Comparison of ENCODE assay signal across 13 cellular contexts in genomic region chr11:96329855-96330510, GRCh38. TPM values are rescaled to one million over a fixed set of nuclear protein-coding genes. Genes with fewer than 3 reads are reported as not detected.
DNase-seq lines count a peak whose midpoint lies in the region; ATAC-seq and TF ChIP-seq lines count a peak whose summit lies in the region.
"Had no signal": no experiment of that assay in that cellular context is flagged by ENCODE, and none has a peak within 500 bp of the region (broad histone marks: within the 10 kb centered on the region; RNA-seq: fewer than 3 reads in every experiment).

No MANE protein-coding gene starts in this region.

- peaks cover 28 to 34% of the 10 kb centered on the region in 2 donors for H3K36me3 Mint-ChIP-seq in CD4-positive, alpha-beta memory T cell
- H3K36me3 Mint-ChIP-seq in brain = no peaks in the 10 kb centered on the region

- TF ChIP-seq POLR2A in IMR-90 (IDR thresholded peaks at IDR 0.05; ENCODE audit: low read depth, low read length) = no peak
- TF ChIP-seq POLR2A in stomach (IDR thresholded peaks at IDR 0.05) = no peak

- H3K27ac Mint-ChIP-seq in CD4-positive, alpha-beta memory T cell = peak overlapping the region in 4 of 7 donors; percentile 19 to 59 (median 28)
- peak overlapping the region in 3 of 5 experiments; percentile 52 to 91 (median 84) for H3K27ac Mint-ChIP-seq in brain

- peak overlapping the region; percentile 85 for H2BK5ac ChIP-seq in IMR-90 (ENCODE audit: low read depth, low read length, poor library complexity, severe bottlenecking)
- no peak overlapping the region for H2BK5ac ChIP-seq in trophoblast cell (ENCODE audit: low read depth, low read length, poor library complexity)

- no peak overlapping the region for H2AK9ac ChIP-seq in IMR-90 (replicated peaks; ENCODE audit: low read depth, low read length, poor library complexity)

- no peaks in the 10 kb centered on the region for H3K27me3 ChIP-seq in CD4-positive, alpha-beta memory T cell (ENCODE audit: insufficient read depth, low read length)
- H3K27me3 ChIP-seq in IMR-90 (ENCODE audit: control insufficient read depth, insufficient read depth, low read length) = no peaks in the 10 kb centered on the region
- H3K27me3 ChIP-seq in trophoblast cell (ENCODE audit: insufficient read depth, low read length) = no peaks in the 10 kb centered on the region
- H3K27me3 ChIP-seq in stomach = no peaks in the 10 kb centered on the region

- H3K4me3 Mint-ChIP-seq in CD4-positive, alpha-beta memory T cell = peak overlapping the region in 3 of 8 donors; percentile 36 to 43 (median 41)
- no peak overlapping the region for H3K4me3 Mint-ChIP-seq in brain

- H3K4me2 ChIP-seq in IMR-90 (ENCODE audit: low read depth, low read length) = peak overlapping the region; percentile 10; the same call in 1 of the 2 replicates
- no peak overlapping the region for H3K4me2 ChIP-seq in trophoblast cell (ENCODE audit: low read length)

- no peaks in the 10 kb centered on the region for H3K9me3 Mint-ChIP-seq in CD4-positive, alpha-beta memory T cell
- H3K9me3 Mint-ChIP-seq in brain = no peaks in the 10 kb centered on the region

- H4K8ac ChIP-seq in IMR-90 (ENCODE audit: low read depth in 2 of 2, low read length in 2 of 2) (no peak overlapping the region), trophoblast cell (ENCODE audit: low read depth, low read length) (no peak overlapping the region)

- H3K79me1 ChIP-seq in IMR-90 (ENCODE audit: low read depth in 1 of 2, low read length in 2 of 2) (peaks cover 29 to 74% of the 10 kb centered on the region in 2 experiments), trophoblast cell (ENCODE audit: low read length) (peaks cover 18% of the 10 kb centered on the region)

- H2AK5ac ChIP-seq in IMR-90 (ENCODE audit: low read depth, low read length) = no peak overlapping the region
- H2AK5ac ChIP-seq in trophoblast cell (ENCODE audit: low read length) = no peak overlapping the region

- no TSS peak for BruUV-seq in IMR-90 (replicated peaks; lab: Mats Ljungman, UMichigan)

- no peak for TF ChIP-seq EP300 in stomach (IDR thresholded peaks at IDR 0.05)

- H2AFZ ChIP-seq in IMR-90 (replicated peaks; ENCODE audit: low read length, poor library complexity) (no peak overlapping the region), trophoblast cell (ENCODE audit: insufficient read depth, low read length, poor library complexity) (no peak overlapping the region)

- H3K79me2 ChIP-seq in trophoblast cell (ENCODE audit: control insufficient read depth, insufficient read depth, low read length, poor library complexity) = peaks cover 10% of the 10 kb centered on the region

- no peaks in the 10 kb centered on the region; the same call in 1 of the 2 replicates for H4K20me1 ChIP-seq in IMR-90 (ENCODE audit: insufficient read depth, low read length)

- H2BK120ac ChIP-seq in IMR-90 (ENCODE audit: low read depth, low read length) (peak overlapping the region; percentile 3; the same call in 1 of the 2 replicates), trophoblast cell (ENCODE audit: insufficient read depth, low read length, poor library complexity) (no peak overlapping the region)

- TF ChIP-seq RAD21 in IMR-90 (IDR thresholded peaks at IDR 0.05; ENCODE audit: low read length) = no peak

- H3K4me1 ChIP-seq in CD4-positive, alpha-beta memory T cell (ENCODE audit: insufficient read depth, low read length) = peaks cover 58% of the 10 kb centered on the region
- H3K4me1 ChIP-seq in IMR-90 (ENCODE audit: control insufficient read depth, insufficient read depth, low read length) (peaks cover 42% of the 10 kb centered on the region), trophoblast cell (ENCODE audit: control insufficient read depth in 1 of 2, insufficient read depth in 2 of 2, low read length in 2 of 2) (peaks cover 12 to 22% of the 10 kb centered on the region in 2 experiments), stomach (peaks cover 3 to 48% (median 13%) of the 10 kb centered on the region in 4 donors)

- H3K9ac ChIP-seq in IMR-90 (ENCODE audit: low read depth, low read length) (no peak overlapping the region), trophoblast cell (ENCODE audit: low read length) (no peak overlapping the region)

- peak overlapping the region; percentile 19; the same call in 1 of the 2 replicates for H2BK20ac ChIP-seq in IMR-90 (ENCODE audit: low read depth, low read length)

- no peaks in the 10 kb centered on the region for H3K9me3 ChIP-seq in CD4-positive, alpha-beta memory T cell (ENCODE audit: control insufficient read depth in 1 of 2, low read length in 2 of 2)
- H3K9me3 ChIP-seq in IMR-90 (ENCODE audit: control insufficient read depth, insufficient read depth, low read length) (no peaks in the 10 kb centered on the region), trophoblast cell (ENCODE audit: insufficient read depth, low read depth, low read length) (no peaks in the 10 kb centered on the region), stomach (no peaks in the 10 kb centered on the region)

- H4K12ac ChIP-seq in trophoblast cell (ENCODE audit: low read depth, low read length) = no peak overlapping the region

- DNase-seq in CD4-positive, alpha-beta memory T cell = no peak
- DNase-seq in IMR-90 = no peak
- no peak for DNase-seq in trophoblast cell
- no peak for DNase-seq in stomach
- DNase-seq in H4 (ENCODE audit: low spot score) = no peak
- DNase-seq in cerebellum (ENCODE audit: low spot score) = no peak
- DNase-seq: C1 segment of cervical spinal cord, mesendoderm, NCI-H226, posterior cingulate gyrus had no signal

- H2BK12ac ChIP-seq in trophoblast cell (ENCODE audit: low read length) = no peak overlapping the region

- 100% methylated on average over 1 of the region's 3 CpGs; no CpG with 5 or more reads in 1 of the 2 experiments for WGBS in IMR-90 (ENCODE audit: extremely low coverage in 2 of 2, insufficient read length in 1 of 2), 2 experiments
- no CpG with 5 or more reads among the region's 3 CpGs for WGBS in trophoblast cell (ENCODE audit: extremely low coverage, insufficient coverage, insufficient read length)
- 80 to 86% (median 83%) methylated on average over 3 of the region's 3 CpGs for WGBS in stomach, 5 donors

- peaks cover 51 to 83% (median 67%) of the 10 kb centered on the region in 4 donors for H3K4me1 Mint-ChIP-seq in CD4-positive, alpha-beta memory T cell
- H3K4me1 Mint-ChIP-seq in brain = peaks cover 86% of the 10 kb centered on the region

- H3K27ac ChIP-seq in CD4-positive, alpha-beta memory T cell (ENCODE audit: low read depth, low read length) = no peak overlapping the region
- H3K27ac ChIP-seq in IMR-90 (ENCODE audit: insufficient read depth, low read length) (no peak overlapping the region; the same call in 1 of the 2 replicates), trophoblast cell (ENCODE audit: low read depth, low read length) (no peak overlapping the region), stomach (no peak overlapping the region)
- H3K27ac ChIP-seq: SK-N-MC had no signal

- no peak for ATAC-seq in IMR-90 (ENCODE audit: low read depth)
- ATAC-seq in HG02763 (IDR thresholded peaks at IDR 0.05; ENCODE audit: unreplicated experiment) = no peak

- H4K91ac ChIP-seq in IMR-90 (ENCODE audit: insufficient read depth, low read depth, low read length) = peak overlapping the region; percentile 24; the same call in 1 of the 2 replicates
- no peak overlapping the region for H4K91ac ChIP-seq in trophoblast cell (ENCODE audit: low read depth, low read length)

- dilution Hi-C loops in IMR-90 (cut with HindIII; ENCODE audit: low sequenced_read_pairs, unreplicated experiment) = no loop called here

- H3K4ac ChIP-seq in IMR-90 (ENCODE audit: low read depth, low read length) (peak overlapping the region; percentile 27; the same call in 1 of the 2 replicates), trophoblast cell (ENCODE audit: low read depth, low read length) (peak overlapping the region; percentile 85)

- CTCF ChIA-PET in CD4-positive, alpha-beta memory T cell (lab: Charles Lee; ENCODE audit: partially characterized antibody) = interaction anchor here (0.7 to 3.7 kb wide), 4 partner anchors 9 to 64 kb away, joined by 3 to 37 read pairs (median 3); partner anchors contain the start of gene MAML2
- CTCF ChIA-PET in IMR-90 (lab: Yijun Ruan, JAX) = no interaction called here

- H2BK15ac ChIP-seq in IMR-90 (ENCODE audit: low read depth, low read length) = 0 out of 3 replicates have a peak overlapping the region, but pooled peaks have one; percentile 21

- POLR2A ChIA-PET in CD4-positive, alpha-beta memory T cell (lab: Charles Lee; ENCODE audit: partially characterized antibody) = interaction anchor here (0.6 to 1.2 kb wide), 3 partner anchors 10 to 18 kb away, joined by 3 to 4 read pairs (median 3); partner anchors contain the start of gene MAML2
- POLR2A ChIA-PET in IMR-90 (lab: Charles Lee; ENCODE audit: unreplicated experiment) = no interaction called here

- TF ChIP-seq CTCF in IMR-90 (conservative IDR thresholded peaks at IDR 0.05; ENCODE audit: low read depth, low read length) (no peak), brain (conservative IDR thresholded peaks at IDR 0.05) (no peak), stomach (IDR thresholded peaks at IDR 0.05) (no peak)

- H3K23ac ChIP-seq in IMR-90 (ENCODE audit: low read depth, low read length) = peak overlapping the region; percentile 35
- no peak overlapping the region for H3K23ac ChIP-seq in trophoblast cell (ENCODE audit: low read length)

- H4K5ac ChIP-seq in IMR-90 (ENCODE audit: low read depth, low read length) = no peak overlapping the region

- no peaks in the 10 kb centered on the region for H3K27me3 Mint-ChIP-seq in CD4-positive, alpha-beta memory T cell
- H3K27me3 Mint-ChIP-seq in brain = no peaks in the 10 kb centered on the region

- intact Hi-C loops in CD4-positive, alpha-beta memory T cell (cut with micrococcal nuclease) = no loop called here
- intact Hi-C loops in IMR-90 (cut with micrococcal nuclease) = no loop called here
- intact Hi-C loops in stomach (cut with DNase I; ENCODE audit: low total_unique reads) = no loop called here

- no peak overlapping the region for H3K56ac ChIP-seq in IMR-90 (ENCODE audit: extremely low read depth, insufficient read depth, low read length)

- 0 out of 2 replicates have a peak overlapping the region, but pooled peaks have one; percentile 28 for H3K14ac ChIP-seq in IMR-90 (replicated peaks; ENCODE audit: low read depth, low read length)
- no peak overlapping the region for H3K14ac ChIP-seq in trophoblast cell (ENCODE audit: low read length)

- H3K9me1 ChIP-seq in IMR-90 (ENCODE audit: insufficient read depth, low read length) = peaks cover 18% of the 10 kb centered on the region

- no peak overlapping the region for H3K4me3 ChIP-seq in CD4-positive, alpha-beta memory T cell (ENCODE audit: low read length in 2 of 2)
- H3K4me3 ChIP-seq in IMR-90 (ENCODE audit: insufficient read depth, low read depth, low read length) (no peak overlapping the region), trophoblast cell (ENCODE audit: low read depth, low read length) (no peak overlapping the region), stomach (no peak overlapping the region)
- H3K4me3 ChIP-seq: SK-N-MC had no signal

- H3K36me3 ChIP-seq in CD4-positive, alpha-beta memory T cell (ENCODE audit: insufficient read depth, low read length) = no peaks in the 10 kb centered on the region
- H3K36me3 ChIP-seq in IMR-90 (ENCODE audit: control insufficient read depth, insufficient read depth, low read length) (peaks cover 1% of the 10 kb centered on the region; the same call in 1 of the 2 replicates), trophoblast cell (ENCODE audit: control insufficient read depth in 1 of 2, insufficient read depth in 2 of 2, low read length in 2 of 2) (peaks cover 5 to 9% of the 10 kb centered on the region in 2 experiments), stomach (no peaks in the 10 kb centered on the region)

- in situ Hi-C loops in IMR-90 (cut with MboI; ENCODE audit: low sequenced_read_pairs) = no loop called here

- H3K18ac ChIP-seq in IMR-90 (ENCODE audit: low read depth, low read length) (peak overlapping the region; percentile 39; the same call in 1 of the 2 replicates), trophoblast cell (ENCODE audit: low read length) (no peak overlapping the region)

RNA-seq across cellular contexts. Expression of gene MAML2, which starts 13.0 kb away (rescaled TPM):
- 10 to 100 TPM; 37.5 to 38.3 TPM for total RNA-seq in CD4-positive, alpha-beta memory T cell
- 10 to 100 TPM in 1 of 2 donors, 1 to 10 TPM in 1; 1.6 to 13.4 TPM for polyA plus RNA-seq in CD4-positive, alpha-beta memory T cell
- total RNA-seq in IMR-90 (2012; rRNA removed) (18.1 and 19.5 TPM in 2 replicates), stomach (10 to 100 TPM in 4 of 5 donors, 1 to 10 TPM in 1; 7.8 to 22.8 (median 17.4) TPM), cerebellum (17.3 TPM)
- polyA plus RNA-seq in IMR-90 (2012; rRNA removed) (15.0 and 18.6 TPM in 2 replicates), brain (ENCODE audit: insufficient read depth, low read depth, low replicate concordance) (4.5 TPM), stomach (1 to 10 TPM; 1.3 to 3.4 (median 3.0) TPM)
- 3.8 and 11.0 TPM in 2 replicates for polyA plus RNA-seq in IMR-90 (2012; cell fraction: cytosol; rRNA removed)
- polyA plus RNA-seq in IMR-90 (2012; cell fraction: nucleus; rRNA removed; ENCODE audit: low replicate concordance) = 9.7 and 20.0 TPM in 2 replicates
- 35.1 and 38.4 TPM in 2 replicates for polyA plus RNA-seq in trophoblast cell (2013)
- total RNA-seq in H4 (2014; rRNA removed; shearing (Covaris generic)) = 2.3 and 4.3 TPM in 2 replicates

RNA-seq across cellular contexts. Expression of gene CCDC82, which starts 59.7 kb away (rescaled TPM):
- 10 to 100 TPM; 37.9 to 42.8 TPM for total RNA-seq in CD4-positive, alpha-beta memory T cell
- 10 to 100 TPM; 12.9 to 29.2 TPM for polyA plus RNA-seq in CD4-positive, alpha-beta memory T cell
- total RNA-seq in IMR-90 (2012; rRNA removed) = 4.1 and 11.7 TPM in 2 replicates
- 6.9 and 9.4 TPM in 2 replicates for polyA plus RNA-seq in IMR-90 (2012; rRNA removed)
- polyA plus RNA-seq in IMR-90 (2012; cell fraction: cytosol; rRNA removed) = 0.36 and 0.73 TPM in 2 replicates
- polyA plus RNA-seq in IMR-90 (2012; cell fraction: nucleus; rRNA removed; ENCODE audit: low replicate concordance) = 1.8 and 15.4 TPM in 2 replicates
- polyA plus RNA-seq in brain (ENCODE audit: insufficient read depth, low read depth, low replicate concordance) = 5.1 TPM
- polyA plus RNA-seq in trophoblast cell (2013) = 36.3 and 37.3 TPM in 2 replicates
- 100 to 1,000 TPM in 1 of 5 donors, 10 to 100 TPM in 4; 41.7 to 188 (median 58.4) TPM for total RNA-seq in stomach
- 10 to 100 TPM; 12.0 to 16.5 (median 12.7) TPM for polyA plus RNA-seq in stomach
- 5.5 and 8.5 TPM in 2 replicates for total RNA-seq in H4 (2014; rRNA removed; shearing (Covaris generic))
- 77.3 TPM for total RNA-seq in cerebellum

RNA-seq across cellular contexts. Expression of gene JRKL, which starts 59.8 kb away (rescaled TPM):
- total RNA-seq in CD4-positive, alpha-beta memory T cell = 10 to 100 TPM; 18.3 to 20.0 TPM
- polyA plus RNA-seq in CD4-positive, alpha-beta memory T cell = 1 to 10 TPM; 1.9 to 4.0 TPM
- total RNA-seq in IMR-90 (2012; rRNA removed) (5.9 and 10.3 TPM in 2 replicates), stomach (10 to 100 TPM in 1 of 5 donors, 1 to 10 TPM in 4; 3.3 to 11.9 (median 5.3) TPM), cerebellum (9.0 TPM)
- polyA plus RNA-seq in IMR-90 (2012; rRNA removed) (3.6 and 5.6 TPM in 2 replicates), brain (ENCODE audit: insufficient read depth, low read depth, low replicate concordance) (3.6 TPM), stomach (1 to 10 TPM; 2.7 to 4.7 (median 4.0) TPM)
- 0.48 and 0.61 TPM in 2 replicates for polyA plus RNA-seq in IMR-90 (2012; cell fraction: cytosol; rRNA removed)
- polyA plus RNA-seq in IMR-90 (2012; cell fraction: nucleus; rRNA removed; ENCODE audit: low replicate concordance) = 0.18 and 2.3 TPM in 2 replicates
- polyA plus RNA-seq in trophoblast cell (2013) = 5.0 and 5.4 TPM in 2 replicates
- 4.1 and 4.6 TPM in 2 replicates for total RNA-seq in H4 (2014; rRNA removed; shearing (Covaris generic))
